ENCODE assay signal across 8 cellular contexts in the genomic region with DNA sequence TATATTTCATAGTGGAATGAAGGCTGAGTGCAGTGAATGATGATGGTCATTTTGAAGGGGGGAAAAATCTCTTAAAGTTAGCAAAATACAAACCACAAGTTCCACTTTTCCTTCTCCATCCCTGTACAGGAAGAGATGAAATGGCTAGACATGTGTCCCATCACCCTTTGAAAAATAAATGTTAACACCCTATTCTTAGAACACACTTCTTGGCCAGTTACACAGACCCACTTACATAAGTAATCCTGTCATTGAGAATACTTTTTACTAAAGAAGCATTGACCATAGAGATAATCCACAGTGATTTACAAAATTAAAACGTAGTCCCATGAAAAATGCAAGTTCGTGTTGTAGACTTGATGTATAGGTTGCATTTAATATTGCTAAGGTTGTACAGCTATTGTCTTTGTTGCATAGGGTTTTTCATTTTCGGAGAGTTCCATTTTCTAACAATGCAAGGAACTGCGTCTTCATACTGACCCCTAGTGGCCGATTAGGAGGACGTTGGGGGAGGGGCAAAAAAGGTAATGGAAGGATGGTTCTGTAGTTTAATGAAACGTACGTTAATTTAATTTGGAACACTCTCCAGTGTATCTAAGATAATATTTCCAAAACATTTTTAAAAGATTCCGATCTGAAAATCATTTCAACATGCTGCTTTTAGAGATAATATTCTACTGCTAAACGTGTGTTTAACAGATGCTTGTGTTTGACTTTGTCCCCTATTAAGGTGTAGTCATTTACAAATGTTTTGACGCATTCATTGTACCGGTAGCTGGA.
A peak's percentile ranks its signal among the peaks of the same experiment; 100 is the strongest.
DNase-seq lines count a peak whose midpoint lies in the region; ATAC-seq, FAIRE-seq and TF ChIP-seq lines count a peak whose summit lies in the region.

No MANE protein-coding gene starts in this region.

- no peak overlapping the region for H3K14ac ChIP-seq in H1 (ENCODE audit: insufficient read length)

- no peak for TF ChIP-seq EP300 in H1 (IDR thresholded peaks at IDR 0.05; ENCODE audit: borderline replicate concordance in 1 of 2, low read depth in 2 of 2, low read length in 2 of 2)

- H3K36me3 ChIP-seq in H1 (ENCODE audit: control insufficient read depth in 2 of 4, insufficient read depth in 4 of 4, low read length in 3 of 4) = no peaks in the 10 kb centered on the region

- H3K4ac ChIP-seq in H1 (replicated peaks; ENCODE audit: insufficient read length, low read depth, low read length) = no peak overlapping the region

- H3K9ac ChIP-seq in H1 (replicated peaks in 1 of 4; ENCODE audit: extremely low read depth in 1 of 4, low read depth in 3 of 4, low read length in 3 of 4) = no peak overlapping the region

- no peak overlapping the region for H2BK12ac ChIP-seq in H1 (ENCODE audit: low read depth, low read length)

- H2AFZ ChIP-seq in H1 (ENCODE audit: low read length) = no peak overlapping the region

- H4K8ac ChIP-seq in H1 (ENCODE audit: extremely low read depth, insufficient read depth, low read length) = no peak overlapping the region

- DNase-seq in GM04504 (ENCODE audit: low read depth) (peak; percentile 31), NCI-H82 treated with DMSO at 0.1 percent for 48 hours (lab: John Stamatoyannopoulos, UW; ENCODE audit: unreplicated experiment) (peak; percentile 16), H1 (ENCODE audit: low read depth in 1 of 2, low spot score in 2 of 2) (peak in 1 of 2 experiments; percentile 56), middle frontal gyrus (ENCODE audit: extremely low spot score, low spot score) (peak; percentile 72)
- DNase-seq in activated CD8-positive, alpha-beta memory T cell treated with anti-CD3 and anti-CD28 coated beads for 1 hour (ENCODE audit: extremely low read depth in 1 of 2, low read depth in 1 of 2) = peak; percentile 22 to 32
- peak; percentile 20 to 53 for DNase-seq in stimulated activated CD8-positive, alpha-beta memory T cell treated with anti-CD3 and anti-CD28 coated beads, Interleukin-4, amount 100 ng/mL, for 1 hour (ENCODE audit: low read depth in 2 of 2, low spot score in 1 of 2)

- no peaks in the 10 kb centered on the region for H3K79me1 ChIP-seq in H1 (ENCODE audit: low read depth, low read length)

- no peak overlapping the region for H3K18ac ChIP-seq in H1 (ENCODE audit: extremely low read depth, low read length)

- no peak overlapping the region for H3K56ac ChIP-seq in H1 (replicated peaks; ENCODE audit: insufficient read length, low read depth, low read length)

- H3K27me3 ChIP-seq in H1 (replicated peaks in 1 of 4; ENCODE audit: control insufficient read depth in 3 of 4, extremely low read depth in 1 of 4, insufficient read depth in 3 of 4, low read length in 3 of 4) = no peaks in the 10 kb centered on the region

- no peak overlapping the region for H4K91ac ChIP-seq in H1 (replicated peaks; ENCODE audit: insufficient read length, low read length)

- no peaks in the 10 kb centered on the region for H3K23me2 ChIP-seq in H1 (ENCODE audit: low read depth, low read length)

- peak; percentile 87 for FAIRE-seq in H1 (lab: Jason Lieb, UNC)

- no peak overlapping the region for H2AK5ac ChIP-seq in H1 (ENCODE audit: low read depth, low read length)

- no peaks in the 10 kb centered on the region for H4K20me1 ChIP-seq in H1 (replicated peaks in 1 of 2; ENCODE audit: control insufficient read depth in 1 of 2, insufficient read depth in 2 of 2, low read length in 2 of 2)

- H3K4me3 ChIP-seq in H1 (ENCODE audit: extremely low read depth in 1 of 4, insufficient read depth in 2 of 4, low read depth in 3 of 4, low read length in 4 of 4) = no peak overlapping the region

- POLR2A ChIA-PET in H1 (lab: Charles Lee; ENCODE audit: partially characterized antibody) = no interaction called here

- ATAC-seq in HG03135 (IDR thresholded peaks at IDR 0.05; ENCODE audit: unreplicated experiment) = peak; percentile 61
- ATAC-seq in HG03565 (IDR thresholded peaks at IDR 0.05; ENCODE audit: unreplicated experiment) = no peak

- no peak overlapping the region for H2BK20ac ChIP-seq in H1 (ENCODE audit: low read length)

- peak; percentile 91 to 93 for TF ChIP-seq RAD21 in H1 (IDR thresholded peaks at IDR 0.05 in 1 of 2, conservative IDR thresholded peaks at IDR 0.05 in 1 of 2; ENCODE audit: low read depth in 2 of 2, low read length in 2 of 2)

- no peak for TF ChIP-seq POLR2A in H1 (IDR thresholded peaks at IDR 0.05; ENCODE audit: control extremely low read depth in 1 of 2, low read depth in 2 of 2, low read length in 2 of 2)

- H3K27ac ChIP-seq in H1 (ENCODE audit: low read depth, low read length) = no peak overlapping the region

- CTCF ChIA-PET in H1 (lab: Charles Lee; ENCODE audit: partially characterized antibody) = interaction anchor here (0.6 to 4.8 kb wide), 23 partner anchors 12 to 1005 kb away, joined by 3 to 30 read pairs (median 4); no protein-coding TSS in a partner anchor

- WGBS in H1 (ENCODE audit: extremely low coverage in 1 of 2, insufficient coverage in 1 of 2, insufficient read length in 1 of 2, insufficient replicate concordance in 2 of 2, low coverage in 1 of 2, low lambda C conversion rate in 2 of 2, missing lambda C conversion rate in 1 of 2), 2 experiments = 20% methylated on average over 12 of the region's 12 CpGs; no CpG with 5 or more reads in 1 of the 2 experiments

- H2BK15ac ChIP-seq in H1 (ENCODE audit: low read length) = no peak overlapping the region

- no peaks in the 10 kb centered on the region for H3K9me3 ChIP-seq in H1 (ENCODE audit: insufficient read depth in 2 of 2, low read depth in 1 of 2, low read length in 1 of 2)

- H2BK5ac ChIP-seq in H1 (ENCODE audit: low read depth, low read length) = no peak overlapping the region

- no peak overlapping the region for H4K5ac ChIP-seq in H1 (ENCODE audit: insufficient read length, low read depth, low read length)

- no peaks in the 10 kb centered on the region for H3K79me2 ChIP-seq in H1 (ENCODE audit: control insufficient read depth in 1 of 2, insufficient read depth in 2 of 2, low read length in 2 of 2)

- H3K4me2 ChIP-seq in H1 (ENCODE audit: insufficient read depth in 1 of 2, low read depth in 2 of 2, low read length in 2 of 2) = peak overlapping the region in 1 of 2 experiments; percentile 24; a peak in 1 of 4 replicates

- H3K23ac ChIP-seq in H1 (ENCODE audit: insufficient read length) = no peak overlapping the region

- peaks cover 0 to 5% (median 1%) of the 10 kb centered on the region in 4 experiments; a peak in 2 of 7 replicates for H3K4me1 ChIP-seq in H1 (replicated peaks in 1 of 4; ENCODE audit: control insufficient read depth in 3 of 4, insufficient read depth in 4 of 4, low read length in 3 of 4)

- H2BK120ac ChIP-seq in H1 (replicated peaks; ENCODE audit: low read depth, low read length) = no peak overlapping the region

- peak; percentile 36 to 74 (median 71) for TF ChIP-seq CTCF in H1 (IDR thresholded peaks at IDR 0.05; ENCODE audit: control extremely low read depth in 1 of 3, insufficient read depth in 1 of 3, low read depth in 1 of 3, low read length in 3 of 3)

TF ChIP-seq in H1, 55 proteins besides CTCF, POLR2A, EP300 and RAD21:
- 0 out of 2 replicates have a peak, but pooled peaks have one; percentile 68 for TF ChIP-seq CHD2 (IDR thresholded peaks at IDR 0.05; ENCODE audit: low read length)
- TF ChIP-seq SIX5 (IDR thresholded peaks at IDR 0.05; ENCODE audit: low read depth, low read length) = no peak
